In genomic region chr11:207213-208176, GRCh38 we compare ENCODE assay signal across 8 cellular contexts. TPM values are rescaled to one million over a fixed set of nuclear protein-coding genes. Genes with fewer than 3 reads are reported as not detected.
DNase-seq lines count a peak whose midpoint lies in the region; ATAC-seq, FAIRE-seq and TF ChIP-seq lines count a peak whose summit lies in the region.

A gene with protein sequence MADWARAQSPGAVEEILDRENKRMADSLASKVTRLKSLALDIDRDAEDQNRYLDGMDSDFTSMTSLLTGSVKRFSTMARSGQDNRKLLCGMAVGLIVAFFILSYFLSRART (minus strand): TSS chr11:207399. CDS start chr11:207321, 78 bp downstream.
RIC8A (plus strand) TSS chr11:207708; CDS start chr11:208855, 1,147 bp downstream.

- H3K4me3 ChIP-seq in AG04449 (ENCODE audit: low read depth, low read length) (peak within 1 kb of the TSS; percentile 96), WI38 (ENCODE audit: low read depth, low read length) (peak within 1 kb of the TSS; percentile 96), bronchial epithelial cell (ENCODE audit: low read depth, low read length) (peak within 1 kb of the TSS; percentile 91), smooth muscle cell (peak within 1 kb of the TSS; percentile 94)

- POLR2A ChIA-PET in AG04449 (lab: Yijun Ruan, JAX): interaction anchor here (0.6 to 2.3 kb wide), 14 partner anchors 9 to 241 kb away, joined by 3 to 15 read pairs (median 4); partner anchors contain the start of gene PSMD13

- no peaks in the 10 kb centered on the region for H3K27me3 ChIP-seq in bronchial epithelial cell (ENCODE audit: control insufficient read depth, insufficient read depth, low read length)
- no peaks in the 10 kb centered on the region for H3K27me3 ChIP-seq in smooth muscle cell (ENCODE audit: low read depth)

- DNase-seq in AG04449 (ENCODE audit: low read depth, low spot score) (peak; percentile 93), NCI-H2227 treated with DMSO at 0.1 percent for 48 hours (lab: John Stamatoyannopoulos, UW) (peak; percentile 96), bronchial epithelial cell (ENCODE audit: low read depth) (peak; percentile 92), iPS-NIHi11 (ENCODE audit: low spot score) (peak; percentile 98), smooth muscle cell (lab: John Stamatoyannopoulos, UW; ENCODE audit: unreplicated experiment) (peak; percentile 89)

- H3K27ac ChIP-seq in smooth muscle cell (ENCODE audit: low read depth): peak within 1 kb of the TSS; percentile 99

- WGBS in smooth muscle cell (ENCODE audit: low lambda C conversion rate): 1% methylated on average over 86 of the region's 90 CpGs

- CTCF ChIA-PET in AG04449 (lab: Yijun Ruan, JAX): interaction anchor here (1.5 kb wide), 2 partner anchors 189 to 241 kb away, joined by 5 to 6 read pairs; no protein-coding TSS in a partner anchor

- H3K4me1 ChIP-seq in smooth muscle cell (ENCODE audit: low read depth): peaks cover 17% of the 10 kb centered on the region

- no peak within 1 kb of the TSS for H2AFZ ChIP-seq in smooth muscle cell (ENCODE audit: low read depth)

- H3K79me2 ChIP-seq in smooth muscle cell (ENCODE audit: low read depth): peaks cover 79% of the 10 kb centered on the region

- no peak for FAIRE-seq in bronchial epithelial cell (lab: Jason Lieb, UNC)

- H3K9ac ChIP-seq in smooth muscle cell (ENCODE audit: low read depth): peak within 1 kb of the TSS; percentile 95

- H3K4me2 ChIP-seq in smooth muscle cell: peak within 1 kb of the TSS; percentile 96

- peaks cover 46% of the 10 kb centered on the region for H3K36me3 ChIP-seq in bronchial epithelial cell (ENCODE audit: control insufficient read depth, insufficient read depth, low read length)
- H3K36me3 ChIP-seq in smooth muscle cell (ENCODE audit: low read depth): no peaks in the 10 kb centered on the region

- H4K20me1 ChIP-seq in smooth muscle cell (ENCODE audit: low read depth): peaks cover 76% of the 10 kb centered on the region

- no peak for TF ChIP-seq CTCF in AG04449 (IDR thresholded peaks at IDR 0.05; ENCODE audit: insufficient read depth, low read length, missing control alignments)
- no peak for TF ChIP-seq CTCF in WI38 (IDR thresholded peaks at IDR 0.05; ENCODE audit: low read depth, low read length)
- no peak for TF ChIP-seq CTCF in bronchial epithelial cell (IDR thresholded peaks at IDR 0.05; ENCODE audit: insufficient read depth, low read length, severe bottlenecking)
- TF ChIP-seq CTCF in smooth muscle cell (IDR thresholded peaks at IDR 0.05; ENCODE audit: borderline replicate concordance, insufficient read depth, poor library complexity, severe bottlenecking): no peak

- peaks cover 15% of the 10 kb centered on the region for H3F3A ChIP-seq in smooth muscle cell (ENCODE audit: low read depth)

- ATAC-seq in GM18907 (IDR thresholded peaks at IDR 0.05; ENCODE audit: unreplicated experiment) (peak; percentile 76), HG03159 (IDR thresholded peaks at IDR 0.05; ENCODE audit: unreplicated experiment) (peak; percentile 72)

- H3K9me3 ChIP-seq in smooth muscle cell (replicated peaks; ENCODE audit: low read depth): no peaks in the 10 kb centered on the region

RNA-seq across cellular contexts. Expression of the first gene that starts in this region (rescaled TPM):
- total RNA-seq in bronchial epithelial cell (16.0 and 16.3 TPM in 2 replicates), smooth muscle cell (31.3 and 40.5 TPM in 2 replicates)
- 92.5 and 97.4 TPM in 2 replicates for polyA plus RNA-seq in smooth muscle cell

RNA-seq across cellular contexts. Expression of gene RIC8A, which starts in this region (rescaled TPM):
- total RNA-seq in bronchial epithelial cell (106 and 170 TPM in 2 replicates), smooth muscle cell (71.2 and 118 TPM in 2 replicates)
- polyA plus RNA-seq in smooth muscle cell: 120 and 121 TPM in 2 replicates

Comparison
In these comparisons a context has a peak if more than half of its experiments do, and no peak if none do; other contexts are left out.
1. Peak in every context shown above with its lines: DNase-seq, ATAC-seq, H3K4me3 ChIP-seq and H3K27ac ChIP-seq.